ENCODE assay signal across 8 cellular contexts in genomic region chr1:233063462-233063861, GRCh38.
"Had no signal": no experiment of that assay in that cellular context is flagged by ENCODE, and none has a peak within 500 bp of the region (broad histone marks: within the 10 kb centered on the region; RNA-seq: fewer than 3 reads in every experiment).

No MANE protein-coding gene starts in this region.

- FAIRE-seq: G401.6, GM12878, GM12891, GM12892, GM18507, GM19239 had no signal

- DNase-seq: GDM1, GF-D8 had no signal

- H3K4me3 ChIP-seq: GM12878 had no signal

- ATAC-seq: GM12878 had no signal
